ENCODE assay signal across 13 cellular contexts in genomic region chr14:71803539-71804260, GRCh38.
A peak's percentile ranks its signal among the peaks of the same experiment; 100 is the strongest.
DNase-seq lines count a peak whose midpoint lies in the region; ATAC-seq and TF ChIP-seq lines count a peak whose summit lies in the region.
"Had no signal": no experiment of that assay in that cellular context is flagged by ENCODE, and none has a peak within 500 bp of the region (broad histone marks: within the 10 kb centered on the region; RNA-seq: fewer than 3 reads in every experiment).

No MANE protein-coding gene starts in this region.

- no peak for TF ChIP-seq CTCF in fibroblast of pulmonary artery (IDR thresholded peaks at IDR 0.05; ENCODE audit: low read length, missing control alignments)
- TF ChIP-seq CTCF in upper lobe of left lung (IDR thresholded peaks at IDR 0.05), result no peak

- no peaks in the 10 kb centered on the region for H3K4me1 Mint-ChIP-seq in stimulated activated naive CD8-positive, alpha-beta T cell treated with anti-CD3 and anti-CD28 coated beads, Interleukin-15, amount 100 ng/mL, for 72 hours

- no peaks in the 10 kb centered on the region for H3K27me3 ChIP-seq in upper lobe of left lung
- H3K27me3 ChIP-seq: right lobe of liver had no signal

- peaks cover 23% of the 10 kb centered on the region for H3K27me3 Mint-ChIP-seq in stimulated activated naive CD8-positive, alpha-beta T cell treated with anti-CD3 and anti-CD28 coated beads, Interleukin-15, amount 100 ng/mL, for 72 hours

- H3K9me3 Mint-ChIP-seq in stimulated activated naive CD8-positive, alpha-beta T cell treated with anti-CD3 and anti-CD28 coated beads, Interleukin-15, amount 100 ng/mL, for 72 hours, result peaks cover 0 to 7% of the 10 kb centered on the region in 2 donors
- H3K9me3 Mint-ChIP-seq: WTC11 had no signal

- peaks cover 13 to 28% (median 18%) of the 10 kb centered on the region in 4 donors for H3K4me1 ChIP-seq in upper lobe of left lung
- H3K4me1 ChIP-seq: right lobe of liver had no signal

- H3K36me3 ChIP-seq in upper lobe of left lung, result no peaks in the 10 kb centered on the region
- H3K36me3 ChIP-seq: right lobe of liver had no signal

- no peak overlapping the region for H3K4me3 ChIP-seq in fibroblast of pulmonary artery (replicated peaks; ENCODE audit: low read depth, low read length)
- no peak overlapping the region for H3K4me3 ChIP-seq in upper lobe of left lung
- H3K4me3 ChIP-seq: right lobe of liver had no signal

- no peak overlapping the region for H3K4me3 Mint-ChIP-seq in stimulated activated naive CD8-positive, alpha-beta T cell treated with anti-CD3 and anti-CD28 coated beads, Interleukin-15, amount 100 ng/mL, for 72 hours
- H3K4me3 Mint-ChIP-seq: WTC11 had no signal

- H3K27ac ChIP-seq in upper lobe of left lung, result peak overlapping the region in 3 of 4 donors; percentile 33 to 67 (median 57)
- H3K27ac ChIP-seq: right lobe of liver had no signal

- no peak for TF ChIP-seq EP300 in upper lobe of left lung (IDR thresholded peaks at IDR 0.05)

- WGBS in upper lobe of left lung, 2 donors, result 72 to 74% methylated on average over 3 of the region's 3 CpGs

- ATAC-seq in upper lobe of left lung (ENCODE audit: low FRiP score in 2 of 2), result no peak
- ATAC-seq in stimulated activated naive CD8-positive, alpha-beta T cell treated with anti-CD3 and anti-CD28 coated beads, Interleukin-15, amount 100 ng/mL, for 72 hours, result no peak
- ATAC-seq: right lobe of liver, WTC11 had no signal

- no peaks in the 10 kb centered on the region for H3K9me3 ChIP-seq in upper lobe of left lung
- H3K9me3 ChIP-seq: Caco-2, right lobe of liver had no signal

- no peak for TF ChIP-seq POLR2A in upper lobe of left lung (IDR thresholded peaks at IDR 0.05)

- no peak overlapping the region for H3K27ac Mint-ChIP-seq in stimulated activated naive CD8-positive, alpha-beta T cell treated with anti-CD3 and anti-CD28 coated beads, Interleukin-15, amount 100 ng/mL, for 72 hours
- H3K27ac Mint-ChIP-seq: WTC11 had no signal

- DNase-seq in HS-5 (ENCODE audit: low read depth) (peak; percentile 10), SW480 (ENCODE audit: low spot score) (peak; percentile 86), fibroblast of pulmonary artery (ENCODE audit: low read depth) (peak; percentile 51), upper lobe of left lung (no peak), AML-193 (lab: John Stamatoyannopoulos, UW) (no peak), NCI-H2107 treated with DMSO at 0.1 percent for 48 hours (lab: John Stamatoyannopoulos, UW; ENCODE audit: unreplicated experiment) (no peak)
- DNase-seq in stimulated activated naive CD8-positive, alpha-beta T cell treated with anti-CD3 and anti-CD28 coated beads, Interleukin-15, amount 100 ng/mL, for 72 hours, result no peak
- DNase-seq: amniotic stem cell, Caco-2, NCI-H1417, NCI-H526 treated with DMSO at 0.1 percent for 48 hours, right lobe of liver had no signal

Comparison
In these comparisons a context has a peak if more than half of its experiments do, and no peak if none do; other contexts are left out.
1. DNase-seq: peak in HS-5 (single experiment), SW480 (single experiment) and fibroblast of pulmonary artery (single experiment); none in upper lobe of left lung (0 of 2), AML-193 (0 of 2), stimulated activated naive CD8-positive, alpha-beta T cell treated with anti-CD3 and anti-CD28 coated beads, Interleukin-15, amount 100 ng/mL, for 72 hours (0 of 2) and NCI-H2107 treated with DMSO at 0.1 percent for 48 hours (single experiment).